In the genomic region with DNA sequence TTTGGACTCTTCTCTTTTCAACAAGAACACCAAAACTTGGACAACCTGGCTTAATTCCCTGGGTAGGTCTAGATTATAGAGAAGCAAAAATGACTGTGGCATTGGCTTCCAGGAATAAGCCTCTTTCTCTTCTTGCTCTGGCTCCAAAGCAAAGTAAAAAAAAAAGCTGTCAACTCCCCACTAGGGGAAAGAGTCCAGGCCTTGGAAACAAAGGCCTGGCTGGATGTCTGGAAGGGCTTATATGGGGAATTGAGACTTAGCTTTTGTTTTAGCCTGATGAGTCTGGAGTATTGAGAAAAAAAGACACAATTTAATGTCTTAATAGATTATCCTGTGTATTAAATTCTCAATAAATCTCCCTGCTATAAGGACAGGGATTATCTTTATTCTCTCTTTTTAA, we compare ENCODE assay signal across 26 cellular contexts.
DNase-seq lines count a peak whose midpoint lies in the region; ATAC-seq and TF ChIP-seq lines count a peak whose summit lies in the region.
"Had no signal": no experiment of that assay in that cellular context is flagged by ENCODE, and none has a peak within 500 bp of the region (broad histone marks: within the 10 kb centered on the region; RNA-seq: fewer than 3 reads in every experiment).

No MANE protein-coding gene starts in this region.

- H3K4me3 ChIP-seq in H7 (ENCODE audit: insufficient read depth, low read depth, low read length) (no peak overlapping the region), fibroblast of the aortic adventitia (ENCODE audit: low read depth, low read length) (no peak overlapping the region), mesendoderm (ENCODE audit: low read length) (no peak overlapping the region), testis (no peak overlapping the region)
- H3K4me3 ChIP-seq: BLaER1, GM12878 had no signal

- H2BK15ac ChIP-seq in mesendoderm (replicated peaks; ENCODE audit: low read depth): no peak overlapping the region

- H3K4me1 ChIP-seq in mesendoderm (ENCODE audit: control insufficient read depth, low read depth, low read length) (no peaks in the 10 kb centered on the region), testis (no peaks in the 10 kb centered on the region)
- H3K4me1 ChIP-seq: BE2C, BLaER1 had no signal

- TF ChIP-seq CTCF in WTC11 (IDR thresholded peaks at IDR 0.05): no peak
- no peak for TF ChIP-seq CTCF in fibroblast of the aortic adventitia (IDR thresholded peaks at IDR 0.05; ENCODE audit: insufficient read depth, low read length)
- TF ChIP-seq CTCF in testis (IDR thresholded peaks at IDR 0.05): no peak

- H3K79me2 ChIP-seq in mesendoderm (ENCODE audit: control insufficient read depth, insufficient read depth, low read length): no peaks in the 10 kb centered on the region

- no peak overlapping the region for H3K27ac ChIP-seq in mesendoderm (ENCODE audit: low read depth, low read length)
- H3K27ac ChIP-seq in testis: no peak overlapping the region
- H3K27ac ChIP-seq: BLaER1 had no signal

- no peaks in the 10 kb centered on the region for H3K9me3 ChIP-seq in testis
- H3K9me3 ChIP-seq: BE2C, BLaER1 had no signal

- H3K27ac Mint-ChIP-seq in WTC11: no peak overlapping the region
- H3K27ac Mint-ChIP-seq: CD14-positive monocyte; CD4-positive, alpha-beta memory T cell; CD4-positive, CD25-positive, alpha-beta regulatory T cell; CD8-positive, alpha-beta memory T cell had no signal

- no peak overlapping the region for H4K8ac ChIP-seq in mesendoderm (ENCODE audit: low read depth, low read length)

- no peak overlapping the region for H3K18ac ChIP-seq in mesendoderm (ENCODE audit: low read length)

- no peaks in the 10 kb centered on the region for H3K79me1 ChIP-seq in mesendoderm (ENCODE audit: low read length)

- no peak overlapping the region for H2BK120ac ChIP-seq in mesendoderm (ENCODE audit: low read depth, low read length)

- no peak overlapping the region for H3K23ac ChIP-seq in mesendoderm (ENCODE audit: low read length)

- H3K27me3 Mint-ChIP-seq in WTC11 (ENCODE audit: low read depth): no peaks in the 10 kb centered on the region
- H3K27me3 Mint-ChIP-seq: CD4-positive, alpha-beta memory T cell; CD4-positive, CD25-positive, alpha-beta regulatory T cell; CD8-positive, alpha-beta memory T cell had no signal

- H3K4me3 Mint-ChIP-seq in WTC11: no peak overlapping the region
- H3K4me3 Mint-ChIP-seq: CD14-positive monocyte; CD4-positive, alpha-beta memory T cell; CD4-positive, CD25-positive, alpha-beta regulatory T cell; CD8-positive, alpha-beta memory T cell had no signal

- H3K4me1 Mint-ChIP-seq in WTC11: peaks cover 3% of the 10 kb centered on the region; the same call in 1 of the 2 replicates
- H3K4me1 Mint-ChIP-seq: CD14-positive monocyte; CD4-positive, CD25-positive, alpha-beta regulatory T cell; CD8-positive, alpha-beta memory T cell had no signal

- TF ChIP-seq POLR2A in testis (IDR thresholded peaks at IDR 0.05): no peak

- no peak overlapping the region for H3K56ac ChIP-seq in mesendoderm (ENCODE audit: low read length)

- H3K27me3 ChIP-seq in H7 (ENCODE audit: control insufficient read depth, insufficient read depth, low read length) (no peaks in the 10 kb centered on the region), mesendoderm (ENCODE audit: insufficient read depth, low read length, poor library complexity) (no peaks in the 10 kb centered on the region), testis (no peaks in the 10 kb centered on the region)
- H3K27me3 ChIP-seq: BE2C, BLaER1 had no signal

- POLR2A ChIA-PET in WTC11 (lab: Charles Lee): no interaction called here

- no peak overlapping the region for H3K4me2 ChIP-seq in mesendoderm (ENCODE audit: low read length)
- H3K4me2 ChIP-seq: BLaER1 had no signal

- CTCF ChIA-PET in WTC11 (lab: Charles Lee): interaction anchor here (1.4 kb wide), 1 partner anchor 303 kb away, joined by 3 read pairs; no protein-coding TSS in a partner anchor

- peak; percentile 44 for ATAC-seq in WTC11
- ATAC-seq in HG03097 (IDR thresholded peaks at IDR 0.05; ENCODE audit: low FRiP score, unreplicated experiment): no peak
- ATAC-seq in HG02970 (IDR thresholded peaks at IDR 0.05; ENCODE audit: low FRiP score, unreplicated experiment): no peak
- ATAC-seq: GM12878 had no signal

- no peak overlapping the region for H4K5ac ChIP-seq in mesendoderm (ENCODE audit: low read length)

- peak; percentile 8 for DNase-seq in H7
- DNase-seq in WTC11 (ENCODE audit: low spot score): no peak
- DNase-seq in fibroblast of the aortic adventitia (ENCODE audit: low read depth): peak; percentile 7
- peak; percentile 14 for DNase-seq in mesendoderm
- DNase-seq in testis: no peak
- no peak for DNase-seq in cerebellar cortex (ENCODE audit: low spot score)
- DNase-seq: 8988T; ACHN; BE2C; C1 segment of cervical spinal cord; CD4-positive, alpha-beta memory T cell; CD4-positive, CD25-positive, alpha-beta regulatory T cell; CD8-positive, alpha-beta memory T cell; COR-L47; DMS 273 treated with DMSO at 0.1 percent for 48 hours; DMS153; DMS53; DMS79; DND-41; EL; GDM1 had no signal

- H3K36me3 Mint-ChIP-seq in WTC11: no peaks in the 10 kb centered on the region
- H3K36me3 Mint-ChIP-seq: CD14-positive monocyte; CD4-positive, alpha-beta memory T cell; CD4-positive, CD25-positive, alpha-beta regulatory T cell; CD8-positive, alpha-beta memory T cell had no signal

- no peak overlapping the region for H2BK5ac ChIP-seq in mesendoderm (ENCODE audit: low read length)

- intact Hi-C loops in testis (cut with DNase I; ENCODE audit: low total_unique reads): no loop called here

- no peak overlapping the region for H3K9ac ChIP-seq in mesendoderm (ENCODE audit: low read length)
- H3K9ac ChIP-seq: BLaER1 had no signal

- H3K36me3 ChIP-seq in H7 (replicated peaks; ENCODE audit: control insufficient read depth, insufficient read depth, low read length): no peaks in the 10 kb centered on the region
- no peaks in the 10 kb centered on the region for H3K36me3 ChIP-seq in mesendoderm (ENCODE audit: control insufficient read depth, insufficient read depth, low read length)
- H3K36me3 ChIP-seq in testis (ENCODE audit: low read depth, missing control alignments): no peaks in the 10 kb centered on the region
- H3K36me3 ChIP-seq: BE2C, BLaER1 had no signal

- no peak overlapping the region for H3K4ac ChIP-seq in mesendoderm (ENCODE audit: low read depth, low read length)

- peaks cover 14% of the 10 kb centered on the region for H3K9me3 Mint-ChIP-seq in WTC11

- no peak overlapping the region for H2AK5ac ChIP-seq in mesendoderm (ENCODE audit: low read length)

TF ChIP-seq in WTC11, 78 proteins besides CTCF, POLR2A, EP300 and RAD21 (continues in another document):
- TF ChIP-seq TEAD1 (CRISPR knock-in tag; IDR thresholded peaks at IDR 0.05) (no peak), ZBTB21 (CRISPR knock-in tag; IDR thresholded peaks at IDR 0.05; ENCODE audit: borderline replicate concordance) (no peak), ELF4 (CRISPR knock-in tag; IDR thresholded peaks at IDR 0.05; ENCODE audit: low read depth) (no peak), CREB1 (CRISPR knock-in tag; IDR thresholded peaks at IDR 0.05) (no peak), RORB (CRISPR knock-in tag; IDR thresholded peaks at IDR 0.05) (no peak), JAZF1 (CRISPR knock-in tag; IDR thresholded peaks at IDR 0.05) (no peak), ZNF416 (CRISPR knock-in tag; IDR thresholded peaks at IDR 0.05) (no peak), GABPB1 (CRISPR knock-in tag; IDR thresholded peaks at IDR 0.05) (no peak), ATF3 (CRISPR knock-in tag; conservative IDR thresholded peaks at IDR 0.05) (no peak), ZNF396 (CRISPR knock-in tag; IDR thresholded peaks at IDR 0.05; ENCODE audit: borderline replicate concordance) (no peak), JUN (CRISPR knock-in tag; IDR thresholded peaks at IDR 0.05) (no peak), NR2C2 (CRISPR knock-in tag; IDR thresholded peaks at IDR 0.05) (no peak), NFYB (CRISPR knock-in tag; conservative IDR thresholded peaks at IDR 0.05; ENCODE audit: low read depth) (no peak)
- TF ChIP-seq, protein P1, sequence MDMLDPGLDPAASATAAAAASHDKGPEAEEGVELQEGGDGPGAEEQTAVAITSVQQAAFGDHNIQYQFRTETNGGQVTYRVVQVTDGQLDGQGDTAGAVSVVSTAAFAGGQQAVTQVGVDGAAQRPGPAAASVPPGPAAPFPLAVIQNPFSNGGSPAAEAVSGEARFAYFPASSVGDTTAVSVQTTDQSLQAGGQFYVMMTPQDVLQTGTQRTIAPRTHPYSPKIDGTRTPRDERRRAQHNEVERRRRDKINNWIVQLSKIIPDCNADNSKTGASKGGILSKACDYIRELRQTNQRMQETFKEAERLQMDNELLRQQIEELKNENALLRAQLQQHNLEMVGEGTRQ (CRISPR knock-in tag; IDR thresholded peaks at IDR 0.05): no peak
- TF ChIP-seq, protein P2, sequence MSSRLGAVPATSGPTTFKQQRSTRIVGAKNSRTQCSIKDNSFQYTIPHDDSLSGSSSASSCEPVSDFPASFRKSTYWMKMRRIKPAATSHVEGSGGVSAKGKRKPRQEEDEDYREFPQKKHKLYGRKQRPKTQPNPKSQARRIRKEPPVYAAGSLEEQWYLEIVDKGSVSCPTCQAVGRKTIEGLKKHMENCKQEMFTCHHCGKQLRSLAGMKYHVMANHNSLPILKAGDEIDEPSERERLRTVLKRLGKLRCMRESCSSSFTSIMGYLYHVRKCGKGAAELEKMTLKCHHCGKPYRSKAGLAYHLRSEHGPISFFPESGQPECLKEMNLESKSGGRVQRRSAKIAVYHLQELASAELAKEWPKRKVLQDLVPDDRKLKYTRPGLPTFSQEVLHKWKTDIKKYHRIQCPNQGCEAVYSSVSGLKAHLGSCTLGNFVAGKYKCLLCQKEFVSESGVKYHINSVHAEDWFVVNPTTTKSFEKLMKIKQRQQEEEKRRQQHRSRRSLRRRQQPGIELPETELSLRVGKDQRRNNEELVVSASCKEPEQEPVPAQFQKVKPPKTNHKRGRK (CRISPR knock-in tag; IDR thresholded peaks at IDR 0.05; ENCODE audit: borderline replicate concordance): no peak
- TF ChIP-seq, protein P3, sequence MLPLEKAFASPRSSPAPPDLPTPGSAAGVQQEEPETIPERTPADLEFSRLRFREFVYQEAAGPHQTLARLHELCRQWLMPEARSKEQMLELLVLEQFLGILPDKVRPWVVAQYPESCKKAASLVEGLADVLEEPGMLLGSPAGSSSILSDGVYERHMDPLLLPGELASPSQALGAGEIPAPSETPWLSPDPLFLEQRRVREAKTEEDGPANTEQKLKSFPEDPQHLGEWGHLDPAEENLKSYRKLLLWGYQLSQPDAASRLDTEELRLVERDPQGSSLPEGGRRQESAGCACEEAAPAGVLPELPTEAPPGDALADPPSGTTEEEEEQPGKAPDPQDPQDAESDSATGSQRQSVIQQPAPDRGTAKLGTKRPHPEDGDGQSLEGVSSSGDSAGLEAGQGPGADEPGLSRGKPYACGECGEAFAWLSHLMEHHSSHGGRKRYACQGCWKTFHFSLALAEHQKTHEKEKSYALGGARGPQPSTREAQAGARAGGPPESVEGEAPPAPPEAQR (CRISPR knock-in tag; IDR thresholded peaks at IDR 0.05): no peak

Comparison
In these comparisons a context has a peak if more than half of its experiments do, and no peak if none do; other contexts are left out.
1. DNase-seq: peak in H7 (single experiment), fibroblast of the aortic adventitia (single experiment) and mesendoderm (single experiment); none in WTC11 (single experiment), testis (single experiment) and cerebellar cortex (single experiment).